ENCODE assay signal across 30 cellular contexts in genomic region chr20:4574356-4574690, GRCh38.
DNase-seq lines count a peak whose midpoint lies in the region; TF ChIP-seq lines count a peak whose summit lies in the region.
"Had no signal": no experiment of that assay in that cellular context is flagged by ENCODE, and none has a peak within 500 bp of the region (broad histone marks: within the 10 kb centered on the region; RNA-seq: fewer than 3 reads in every experiment).

No MANE protein-coding gene starts in this region.

- peaks cover 0 to 21% (median 0%) of the 10 kb centered on the region in 4 donors for H3K27me3 ChIP-seq in esophagus muscularis mucosa
- peaks cover 0 to 6% (median 4%) of the 10 kb centered on the region in 3 donors for H3K27me3 ChIP-seq in stomach
- H3K27me3 ChIP-seq: right atrium auricular region had no signal

- H3K4me1 ChIP-seq in esophagus muscularis mucosa (no peaks in the 10 kb centered on the region), stomach (no peaks in the 10 kb centered on the region)
- H3K4me1 ChIP-seq: adrenal gland, parathyroid adenoma, right atrium auricular region, spleen had no signal

- H3K9ac ChIP-seq in SK-N-MC (ENCODE audit: insufficient read length), result peak overlapping the region; percentile 70
- H3K9ac ChIP-seq: parathyroid adenoma had no signal

- CTCF ChIA-PET in activated naive CD4-positive, alpha-beta T cell treated with anti-CD3 and anti-CD28 coated beads, Interleukin-2, amount 10 ng/mL, durations not matched to agents 7 days and 5 days (lab: Charles Lee), result no interaction called here

- peaks cover 2% of the 10 kb centered on the region; the same call in 1 of the 2 replicates for H3K9me3 ChIP-seq in SK-N-MC (ENCODE audit: low read depth, low read length)
- H3K9me3 ChIP-seq in esophagus muscularis mucosa, result no peaks in the 10 kb centered on the region
- H3K9me3 ChIP-seq in stomach, result no peaks in the 10 kb centered on the region
- H3K9me3 ChIP-seq: adrenal gland, right atrium auricular region, spleen had no signal

- no peak for TF ChIP-seq CTCF in esophagus muscularis mucosa (IDR thresholded peaks at IDR 0.05)
- no peak for TF ChIP-seq CTCF in stomach (IDR thresholded peaks at IDR 0.05)

- DNase-seq in activated CD4-positive, alpha-beta T cell treated with anti-CD3 and anti-CD28 coated beads, Interleukin-2, amount 10 ng/mL, durations not matched to agents 24 days and 14 days, result peak; percentile 43
- no peak for DNase-seq in activated CD4-positive, alpha-beta T cell treated with anti-CD3 and anti-CD28 coated beads, Interleukin-2, amount 50 U/mL, for 4 hours
- DNase-seq in SK-N-MC (ENCODE audit: low read depth, low spot score) (no peak), esophagus muscularis mucosa (ENCODE audit: extremely low spot score) (peak; percentile 53), stomach (no peak), occipital lobe (lab: John Stamatoyannopoulos, UW) (no peak), DMS79 (lab: John Stamatoyannopoulos, UW) (no peak)
- no peak for DNase-seq in activated naive CD4-positive, alpha-beta T cell treated with anti-CD3 and anti-CD28 coated beads, Interleukin-2, amount 10 ng/mL, durations not matched to agents 7 days and 5 days
- DNase-seq: activated CD4-positive, alpha-beta T cell treated with anti-CD3 and anti-CD28 coated beads, Interleukin-2, amount 50 U/mL, for 48 hours; activated naive CD4-positive, alpha-beta T cell treated with Interleukin-2 at 50 U/mL for 16 hours; adrenal gland; AML-193; Calu3; CD4-positive, CD25-positive, alpha-beta regulatory T cell; DMS79 treated with DMSO at 0.1 percent for 48 hours; GDM1; hippocampal formation; Karpas-422; NCI-H1417 treated with DMSO at 0.1 percent for 48 hours; NCI-H2081; NCI-H2227 treated with DMSO at 0.1 percent for 48 hours; NCI-H69; spleen; stimulated activated CD4-positive, alpha-beta T cell treated with anti-CD3 and anti-CD28 coated beads, Interleukin-2, amount 100 ng/mL, for 24 hours; stimulated activated naive CD8-positive, alpha-beta T cell treated with anti-CD3 and anti-CD28 coated beads, Interleukin-15, Interleukin-2, amounts not matched to agents 100 U/mL and 50 U/mL, for 24 hours had no signal

- H3K27ac Mint-ChIP-seq in activated CD4-positive, alpha-beta T cell treated with anti-CD3 and anti-CD28 coated beads, Interleukin-2, amount 10 ng/mL, durations not matched to agents 24 days and 14 days, result no peak overlapping the region
- H3K27ac Mint-ChIP-seq in activated naive CD4-positive, alpha-beta T cell treated with anti-CD3 and anti-CD28 coated beads, Interleukin-2, amount 10 ng/mL, durations not matched to agents 7 days and 5 days, result no peak overlapping the region
- H3K27ac Mint-ChIP-seq: CD4-positive, CD25-positive, alpha-beta regulatory T cell; memory B cell had no signal

- H3K9me3 Mint-ChIP-seq in activated CD4-positive, alpha-beta T cell treated with anti-CD3 and anti-CD28 coated beads, Interleukin-2, amount 10 ng/mL, durations not matched to agents 24 days and 14 days, result no peaks in the 10 kb centered on the region
- no peaks in the 10 kb centered on the region for H3K9me3 Mint-ChIP-seq in activated naive CD4-positive, alpha-beta T cell treated with anti-CD3 and anti-CD28 coated beads, Interleukin-2, amount 10 ng/mL, durations not matched to agents 7 days and 5 days
- H3K9me3 Mint-ChIP-seq: memory B cell, neural crest cell had no signal

- H3K36me3 ChIP-seq in SK-N-MC (ENCODE audit: insufficient read depth, low read length) (no peaks in the 10 kb centered on the region), esophagus muscularis mucosa (no peaks in the 10 kb centered on the region), stomach (no peaks in the 10 kb centered on the region)
- H3K36me3 ChIP-seq: adrenal gland, right atrium auricular region, spleen had no signal

- H3K36me3 Mint-ChIP-seq in activated CD4-positive, alpha-beta T cell treated with anti-CD3 and anti-CD28 coated beads, Interleukin-2, amount 10 ng/mL, durations not matched to agents 24 days and 14 days (ENCODE audit: low read depth), result no peaks in the 10 kb centered on the region
- H3K36me3 Mint-ChIP-seq in activated naive CD4-positive, alpha-beta T cell treated with anti-CD3 and anti-CD28 coated beads, Interleukin-2, amount 10 ng/mL, durations not matched to agents 7 days and 5 days, result no peaks in the 10 kb centered on the region
- H3K36me3 Mint-ChIP-seq: CD4-positive, CD25-positive, alpha-beta regulatory T cell; memory B cell had no signal

- no peak overlapping the region for H3K4me3 Mint-ChIP-seq in activated CD4-positive, alpha-beta T cell treated with anti-CD3 and anti-CD28 coated beads, Interleukin-2, amount 10 ng/mL, durations not matched to agents 24 days and 14 days
- H3K4me3 Mint-ChIP-seq in activated naive CD4-positive, alpha-beta T cell treated with anti-CD3 and anti-CD28 coated beads, Interleukin-2, amount 10 ng/mL, durations not matched to agents 7 days and 5 days, result no peak overlapping the region
- H3K4me3 Mint-ChIP-seq: CD4-positive, CD25-positive, alpha-beta regulatory T cell; memory B cell; neural crest cell had no signal

- 47% methylated on average over 3 of the region's 3 CpGs for WGBS in esophagus muscularis mucosa
- 58 to 65% (median 62%) methylated on average over 3 of the region's 3 CpGs for WGBS in stomach, 5 donors

- intact Hi-C loops in activated CD4-positive, alpha-beta T cell treated with anti-CD3 and anti-CD28 coated beads, Interleukin-2, amount 10 ng/mL, durations not matched to agents 24 days and 14 days (cut with micrococcal nuclease), result no loop called here
- intact Hi-C loops in esophagus muscularis mucosa (cut with DNase I) (no loop called here), stomach (cut with DNase I; ENCODE audit: low total_unique reads) (no loop called here)

- TF ChIP-seq EP300 in esophagus muscularis mucosa (IDR thresholded peaks at IDR 0.05) (no peak), stomach (IDR thresholded peaks at IDR 0.05) (no peak)

- peak overlapping the region; percentile 79 for H3K4me3 ChIP-seq in SK-N-MC
- no peak overlapping the region for H3K4me3 ChIP-seq in esophagus muscularis mucosa
- no peak overlapping the region for H3K4me3 ChIP-seq in stomach
- H3K4me3 ChIP-seq: adrenal gland, right atrium auricular region, spleen had no signal

- H3K4me1 Mint-ChIP-seq in activated CD4-positive, alpha-beta T cell treated with anti-CD3 and anti-CD28 coated beads, Interleukin-2, amount 10 ng/mL, durations not matched to agents 24 days and 14 days, result peaks cover 1% of the 10 kb centered on the region
- peaks cover 2% of the 10 kb centered on the region for H3K4me1 Mint-ChIP-seq in activated naive CD4-positive, alpha-beta T cell treated with anti-CD3 and anti-CD28 coated beads, Interleukin-2, amount 10 ng/mL, durations not matched to agents 7 days and 5 days
- H3K4me1 Mint-ChIP-seq: CD4-positive, CD25-positive, alpha-beta regulatory T cell; memory B cell; neural crest cell had no signal

- peaks cover 37% of the 10 kb centered on the region for H3K27me3 Mint-ChIP-seq in activated CD4-positive, alpha-beta T cell treated with anti-CD3 and anti-CD28 coated beads, Interleukin-2, amount 10 ng/mL, durations not matched to agents 24 days and 14 days
- peaks cover 17% of the 10 kb centered on the region for H3K27me3 Mint-ChIP-seq in activated naive CD4-positive, alpha-beta T cell treated with anti-CD3 and anti-CD28 coated beads, Interleukin-2, amount 10 ng/mL, durations not matched to agents 7 days and 5 days

- TF ChIP-seq POLR2A in esophagus muscularis mucosa (IDR thresholded peaks at IDR 0.05; ENCODE audit: low read depth) (no peak), stomach (IDR thresholded peaks at IDR 0.05) (no peak)

- H3K27ac ChIP-seq in SK-N-MC (peak overlapping the region; percentile 94), esophagus muscularis mucosa (replicated peaks in 1 of 4) (no peak overlapping the region), stomach (peak overlapping the region in 3 of 5 donors; percentile 39 to 67 (median 53))
- H3K27ac ChIP-seq: 22Rv1, adrenal gland, parathyroid adenoma, right atrium auricular region, spleen had no signal

Comparison
In these comparisons a context has a peak if more than half of its experiments do, and no peak if none do; other contexts are left out.
1. DNase-seq: peak in activated CD4-positive, alpha-beta T cell treated with anti-CD3 and anti-CD28 coated beads, Interleukin-2, amount 10 ng/mL, durations not matched to agents 24 days and 14 days (single experiment) and esophagus muscularis mucosa (single experiment); none in activated CD4-positive, alpha-beta T cell treated with anti-CD3 and anti-CD28 coated beads, Interleukin-2, amount 50 U/mL, for 4 hours (0 of 2), SK-N-MC (single experiment), stomach (single experiment), occipital lobe (single experiment), activated naive CD4-positive, alpha-beta T cell treated with anti-CD3 and anti-CD28 coated beads, Interleukin-2, amount 10 ng/mL, durations not matched to agents 7 days and 5 days (single experiment) and DMS79 (single experiment).
2. H3K27ac ChIP-seq: peak in SK-N-MC (single experiment) and stomach (3 of 5); none in esophagus muscularis mucosa (0 of 4).